13 cellular contexts compared by ENCODE assay signal in genomic region chr3:187900961-187901755, GRCh38.
DNase-seq lines count a peak whose midpoint lies in the region; ATAC-seq and TF ChIP-seq lines count a peak whose summit lies in the region.
"Had no signal": no experiment of that assay in that cellular context is flagged by ENCODE, and none has a peak within 500 bp of the region (broad histone marks: within the 10 kb centered on the region; RNA-seq: fewer than 3 reads in every experiment).

No MANE protein-coding gene starts in this region.

- H3K4me3 Mint-ChIP-seq in activated naive CD8-positive, alpha-beta T cell treated with anti-CD3 and anti-CD28 coated beads, Interleukin-2, amount 50 U/mL, for 24 hours: no peak overlapping the region
- H3K4me3 Mint-ChIP-seq in activated naive CD8-positive, alpha-beta T cell treated with anti-CD3 and anti-CD28 coated beads for 36 hours: no peak overlapping the region
- no peak overlapping the region for H3K4me3 Mint-ChIP-seq in mesothelial cell of epicardium
- H3K4me3 Mint-ChIP-seq: neural progenitor cell had no signal

- H3K27me3 Mint-ChIP-seq in activated naive CD8-positive, alpha-beta T cell treated with anti-CD3 and anti-CD28 coated beads, Interleukin-2, amount 50 U/mL, for 24 hours: no peaks in the 10 kb centered on the region
- H3K27me3 Mint-ChIP-seq in activated naive CD8-positive, alpha-beta T cell treated with anti-CD3 and anti-CD28 coated beads for 36 hours: no peaks in the 10 kb centered on the region
- peaks cover 3% of the 10 kb centered on the region for H3K27me3 Mint-ChIP-seq in mesothelial cell of epicardium (ENCODE audit: low read depth)

- no peaks in the 10 kb centered on the region for H3K36me3 Mint-ChIP-seq in activated naive CD8-positive, alpha-beta T cell treated with anti-CD3 and anti-CD28 coated beads, Interleukin-2, amount 50 U/mL, for 24 hours (ENCODE audit: low read depth)
- no peaks in the 10 kb centered on the region for H3K36me3 Mint-ChIP-seq in activated naive CD8-positive, alpha-beta T cell treated with anti-CD3 and anti-CD28 coated beads for 36 hours
- H3K36me3 Mint-ChIP-seq in mesothelial cell of epicardium: no peaks in the 10 kb centered on the region
- H3K36me3 Mint-ChIP-seq: neural progenitor cell had no signal

- TF ChIP-seq POLR2A in Raji (IDR thresholded peaks at IDR 0.05; ENCODE audit: insufficient read depth, low read depth, low read length): peak; percentile 57

- TF ChIP-seq CTCF in mesothelial cell of epicardium (IDR thresholded peaks at IDR 0.05; ENCODE audit: unreplicated experiment): no peak

- no peak overlapping the region for H3K27ac Mint-ChIP-seq in activated naive CD8-positive, alpha-beta T cell treated with anti-CD3 and anti-CD28 coated beads, Interleukin-2, amount 50 U/mL, for 24 hours
- H3K27ac Mint-ChIP-seq in activated naive CD8-positive, alpha-beta T cell treated with anti-CD3 and anti-CD28 coated beads for 36 hours: no peak overlapping the region
- H3K27ac Mint-ChIP-seq in mesothelial cell of epicardium: no peak overlapping the region

- ATAC-seq in activated naive CD8-positive, alpha-beta T cell treated with anti-CD3 and anti-CD28 coated beads, Interleukin-2, amount 50 U/mL, for 24 hours: peak; percentile 78
- ATAC-seq in HG03159 (IDR thresholded peaks at IDR 0.05; ENCODE audit: unreplicated experiment): peak; percentile 50
- no peak for ATAC-seq in GM21576 (IDR thresholded peaks at IDR 0.05; ENCODE audit: unreplicated experiment)

- no peaks in the 10 kb centered on the region for H3K9me3 Mint-ChIP-seq in activated naive CD8-positive, alpha-beta T cell treated with anti-CD3 and anti-CD28 coated beads, Interleukin-2, amount 50 U/mL, for 24 hours
- no peaks in the 10 kb centered on the region for H3K9me3 Mint-ChIP-seq in activated naive CD8-positive, alpha-beta T cell treated with anti-CD3 and anti-CD28 coated beads for 36 hours
- H3K9me3 Mint-ChIP-seq in mesothelial cell of epicardium: no peaks in the 10 kb centered on the region
- H3K9me3 Mint-ChIP-seq: neural progenitor cell had no signal

- H3K4me1 Mint-ChIP-seq in activated naive CD8-positive, alpha-beta T cell treated with anti-CD3 and anti-CD28 coated beads, Interleukin-2, amount 50 U/mL, for 24 hours: peaks cover 10% of the 10 kb centered on the region
- peaks cover 8% of the 10 kb centered on the region for H3K4me1 Mint-ChIP-seq in activated naive CD8-positive, alpha-beta T cell treated with anti-CD3 and anti-CD28 coated beads for 36 hours
- H3K4me1 Mint-ChIP-seq in mesothelial cell of epicardium: no peaks in the 10 kb centered on the region
- H3K4me1 Mint-ChIP-seq: neural progenitor cell had no signal

- DNase-seq in activated naive CD8-positive, alpha-beta T cell treated with anti-CD3 and anti-CD28 coated beads, Interleukin-2, amount 50 U/mL, for 24 hours: no peak
- no peak for DNase-seq in activated naive CD8-positive, alpha-beta T cell treated with anti-CD3 and anti-CD28 coated beads for 36 hours
- DNase-seq in mesothelial cell of epicardium (ENCODE audit: low spot score in 2 of 2, unreplicated experiment in 2 of 2) (no peak), EL (no peak), NCI-H1092 (lab: John Stamatoyannopoulos, UW) (no peak)
- DNase-seq: amygdala, retina, SIG-M5, tibial artery had no signal
